ENCODE assay signal across 8 cellular contexts in the genomic region with DNA sequence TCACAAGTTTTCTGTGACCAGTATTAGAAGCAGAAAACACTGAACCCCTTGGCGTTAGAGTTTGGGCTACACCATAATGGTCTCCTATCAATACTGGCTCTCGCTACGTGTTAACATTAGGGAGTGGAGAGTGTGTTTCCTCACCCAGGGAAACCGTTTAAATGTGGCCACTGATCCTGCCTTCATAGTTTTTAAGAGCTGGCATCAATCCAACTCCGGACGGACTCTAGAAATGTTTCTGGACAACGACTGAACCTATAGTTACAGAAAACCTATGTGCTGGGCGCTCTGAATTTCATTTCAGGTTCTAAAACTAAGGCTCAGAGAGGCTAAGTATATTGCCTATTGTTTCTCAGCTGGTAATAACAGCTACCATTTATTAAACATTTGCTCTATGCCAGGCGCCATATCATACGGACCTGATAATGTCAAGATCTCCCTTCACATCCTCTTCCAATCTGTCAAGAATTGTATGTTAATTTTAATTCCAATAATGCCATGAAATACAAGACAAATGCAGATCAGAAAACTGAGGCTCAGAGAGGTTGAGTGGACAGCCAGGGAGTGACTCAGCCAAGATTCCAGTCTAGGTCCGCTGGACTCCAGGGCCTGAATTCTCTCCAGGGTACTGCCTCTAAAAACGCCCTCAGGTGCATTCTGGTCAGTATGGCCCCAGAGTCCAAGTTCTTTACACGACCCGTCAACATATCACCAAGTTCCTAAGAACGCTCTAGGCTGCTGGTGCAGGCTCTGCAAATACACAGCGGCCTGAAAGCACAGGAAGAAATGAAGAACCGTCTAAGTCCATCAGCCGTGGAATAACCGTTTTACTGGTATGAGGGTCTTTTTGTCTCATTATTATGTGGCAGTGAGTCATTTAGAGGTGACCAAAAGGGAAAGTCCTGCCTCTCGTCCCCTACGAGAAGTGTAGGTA. TPM values are rescaled to one million over a fixed set of nuclear protein-coding genes. Genes with fewer than 3 reads are reported as not detected.
DNase-seq lines count a peak whose midpoint lies in the region; TF ChIP-seq lines count a peak whose summit lies in the region.

No MANE protein-coding gene starts in this region.

- peak overlapping the region; percentile 92 to 97 (median 95) for H3K4me3 Mint-ChIP-seq in brain

- H3K27ac ChIP-seq in stomach smooth muscle (ENCODE audit: low read length), result peak overlapping the region; percentile 97

- H3K4me3 ChIP-seq in stomach smooth muscle (ENCODE audit: low read length in 2 of 2), result peak overlapping the region; percentile 89 to 95

- DNase-seq in NCI-H1417 (lab: John Stamatoyannopoulos, UW) (peak in 2 of 3 experiments; percentile 16 to 57), NCI-H1417 treated with DMSO at 0.1 percent for 48 hours (lab: John Stamatoyannopoulos, UW) (no peak), M059J (ENCODE audit: low read depth) (peak; percentile 86), kidney glomerular epithelial cell (lab: John Stamatoyannopoulos, UW) (peak; percentile 49), NCI-H1092 treated with DMSO at 0.1 percent for 48 hours (lab: John Stamatoyannopoulos, UW) (no peak), NCI-H446 treated with DMSO at 0.1 percent for 48 hours (lab: John Stamatoyannopoulos, UW) (no peak)

- peaks cover 31% of the 10 kb centered on the region for H3K4me1 ChIP-seq in stomach smooth muscle (ENCODE audit: control insufficient read depth, insufficient read depth, low read length)

- peaks cover 15% of the 10 kb centered on the region for H3K27me3 Mint-ChIP-seq in brain

- no peaks in the 10 kb centered on the region for H3K9me3 Mint-ChIP-seq in brain

- H3K9ac ChIP-seq in stomach smooth muscle (ENCODE audit: low read length in 2 of 2), result peak overlapping the region; percentile 77 to 96

- H3K27me3 ChIP-seq in stomach smooth muscle (ENCODE audit: control insufficient read depth in 1 of 2, insufficient read depth in 2 of 2, low read length in 2 of 2), result no peaks in the 10 kb centered on the region

- H3K4me1 Mint-ChIP-seq in brain, result peaks cover 51% of the 10 kb centered on the region

- no peaks in the 10 kb centered on the region for H3K9me3 ChIP-seq in stomach smooth muscle (ENCODE audit: control insufficient read depth in 2 of 2, low read length in 2 of 2)

- peaks cover 15% of the 10 kb centered on the region for H3K36me3 Mint-ChIP-seq in brain

- H3K27ac Mint-ChIP-seq in brain, result peak overlapping the region; percentile 97 to 99 (median 98)

- H3K36me3 ChIP-seq in stomach smooth muscle (ENCODE audit: control insufficient read depth in 2 of 2, insufficient read depth in 2 of 2, low read length in 2 of 2), result no peaks in the 10 kb centered on the region

- TF ChIP-seq CTCF in brain (conservative IDR thresholded peaks at IDR 0.05), result no peak

RNA-seq across cellular contexts. Expression of gene ASXL1, which starts 0.9 kb away (rescaled TPM):
- total RNA-seq in M059J (2014; rRNA removed; shearing (Covaris generic)), result 27.4 and 43.5 TPM in 2 replicates
- polyA plus RNA-seq in brain (ENCODE audit: insufficient read depth, low read depth, low replicate concordance), result 31.8 TPM

Comparison
In these comparisons a context has a peak if more than half of its experiments do, and no peak if none do; other contexts are left out.
1. DNase-seq: peak in NCI-H1417 (2 of 3), M059J (single experiment) and kidney glomerular epithelial cell (single experiment); none in NCI-H1417 treated with DMSO at 0.1 percent for 48 hours (single experiment), NCI-H1092 treated with DMSO at 0.1 percent for 48 hours (single experiment) and NCI-H446 treated with DMSO at 0.1 percent for 48 hours (single experiment).